ENCODE assay signal across 3 cellular contexts in genomic region chr22:44682556-44683168, GRCh38.
TF ChIP-seq lines count a peak whose summit lies in the region.

No MANE protein-coding gene starts in this region.

TF ChIP-seq in SK-N-SH treated with all-trans-retinoic acid at 6 μM for 48 hours, 23 proteins besides CTCF, POLR2A, EP300 and RAD21 (continued from another document):
- TF ChIP-seq ZFP3 (CRISPR knock-in tag; IDR thresholded peaks at IDR 0.05): peak; percentile 99
- TF ChIP-seq TSHZ2 (CRISPR knock-in tag; IDR thresholded peaks at IDR 0.05): no peak
- no peak for TF ChIP-seq CSDC2 (CRISPR knock-in tag; IDR thresholded peaks at IDR 0.05)

TF ChIP-seq in SK-N-SH, 30 proteins besides CTCF, POLR2A, EP300 and RAD21 (continued from another document):
- no peak for TF ChIP-seq FOXJ3 (CRISPR knock-in tag; IDR thresholded peaks at IDR 0.05)
- TF ChIP-seq CHD2 (IDR thresholded peaks at IDR 0.05; ENCODE audit: low read length, partially characterized antibody): no peak
TF ChIP-seq in SK-N-SH: peak in this region for 0.

TF ChIP-seq in IMR-90, 13 proteins besides CTCF, POLR2A, EP300 and RAD21:
- TF ChIP-seq, protein P1, sequence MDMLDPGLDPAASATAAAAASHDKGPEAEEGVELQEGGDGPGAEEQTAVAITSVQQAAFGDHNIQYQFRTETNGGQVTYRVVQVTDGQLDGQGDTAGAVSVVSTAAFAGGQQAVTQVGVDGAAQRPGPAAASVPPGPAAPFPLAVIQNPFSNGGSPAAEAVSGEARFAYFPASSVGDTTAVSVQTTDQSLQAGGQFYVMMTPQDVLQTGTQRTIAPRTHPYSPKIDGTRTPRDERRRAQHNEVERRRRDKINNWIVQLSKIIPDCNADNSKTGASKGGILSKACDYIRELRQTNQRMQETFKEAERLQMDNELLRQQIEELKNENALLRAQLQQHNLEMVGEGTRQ (IDR thresholded peaks at IDR 0.05; ENCODE audit: low read depth, low read length): no peak
TF ChIP-seq in IMR-90: peak in this region for 0.
